8 cellular contexts compared by ENCODE assay signal in genomic region chr1:155254714-155255242, GRCh38. TPM values are rescaled to one million over a fixed set of nuclear protein-coding genes. Genes with fewer than 3 reads are reported as not detected.
A peak's percentile ranks its signal among the peaks of the same experiment; 100 is the strongest.
DNase-seq lines count a peak whose midpoint lies in the region; ATAC-seq and TF ChIP-seq lines count a peak whose summit lies in the region.

No MANE protein-coding gene starts in this region.

- no peaks in the 10 kb centered on the region for H3K27me3 ChIP-seq in CD4-positive, alpha-beta T cell (ENCODE audit: control insufficient read depth, insufficient read depth, low read length)
- H3K27me3 ChIP-seq in KMS-11 (ENCODE audit: insufficient read depth, low read depth) (no peaks in the 10 kb centered on the region), upper lobe of right lung (no peaks in the 10 kb centered on the region)

- H3K4me1 ChIP-seq in KMS-11 (ENCODE audit: low read depth, poor library complexity, severe bottlenecking), result peaks cover 31% of the 10 kb centered on the region
- H3K4me1 ChIP-seq in upper lobe of right lung, result peaks cover 26% of the 10 kb centered on the region

- no peak for TF ChIP-seq CTCF in CD4-positive, alpha-beta T cell (IDR thresholded peaks at IDR 0.05)
- TF ChIP-seq CTCF in KMS-11 (conservative IDR thresholded peaks at IDR 0.05; ENCODE audit: low read depth, low read length) (peak; percentile 33; the same call in 1 of the 2 replicates), upper lobe of right lung (IDR thresholded peaks at IDR 0.05) (no peak)

- intact Hi-C loops in CD4-positive, alpha-beta T cell (cut with DNase I, micrococcal nuclease), result loop anchor here in 1 of 2 experiments (2.0 to 10.0 kb wide), 2 partner anchors 18 to 250 kb away; partner anchors contain the start of gene CLK2
- intact Hi-C loops in upper lobe of right lung (cut with DNase I), result loop anchor here (10.0 kb wide), 1 partner anchor 70 kb away; the partner anchor contains the start of gene RUSC1

- ATAC-seq in CD4-positive, alpha-beta T cell (ENCODE audit: poor library complexity), result no peak
- no peak for ATAC-seq in central memory CD8-positive, alpha-beta T cell (replicated peaks; ENCODE audit: extremely low read depth, poor library complexity, severe bottlenecking)
- ATAC-seq in upper lobe of right lung, result peak; percentile 1

- peak overlapping the region; percentile 75 for H2AFZ ChIP-seq in KMS-11 (ENCODE audit: low read depth)

- H3K9me3 Mint-ChIP-seq in CD4-positive, alpha-beta T cell, result no peaks in the 10 kb centered on the region
- no peaks in the 10 kb centered on the region for H3K9me3 Mint-ChIP-seq in central memory CD8-positive, alpha-beta T cell

- H3K9ac ChIP-seq in KMS-11, result peak overlapping the region; percentile 64

- peak overlapping the region; percentile 84 for H3K4me3 Mint-ChIP-seq in CD4-positive, alpha-beta T cell
- peak overlapping the region; percentile 80 for H3K4me3 Mint-ChIP-seq in central memory CD8-positive, alpha-beta T cell

- H3K9me3 ChIP-seq in CD4-positive, alpha-beta T cell (ENCODE audit: control insufficient read depth, low read length), result no peaks in the 10 kb centered on the region
- H3K9me3 ChIP-seq in upper lobe of right lung, result no peaks in the 10 kb centered on the region

- H3K36me3 Mint-ChIP-seq in CD4-positive, alpha-beta T cell (ENCODE audit: low read depth), result peaks cover 31% of the 10 kb centered on the region
- H3K36me3 Mint-ChIP-seq in central memory CD8-positive, alpha-beta T cell (ENCODE audit: insufficient read depth), result peaks cover 27% of the 10 kb centered on the region

- H3K36me3 ChIP-seq in KMS-11 (ENCODE audit: insufficient read depth) (peaks cover 3% of the 10 kb centered on the region; the same call in 1 of the 2 replicates), upper lobe of right lung (peaks cover 27% of the 10 kb centered on the region)

- H3K4me3 ChIP-seq in KMS-11 (IDR thresholded peaks at IDR 0.05; ENCODE audit: insufficient read depth, low read depth, low read length) (peak overlapping the region; percentile 84), upper lobe of right lung (peak overlapping the region; percentile 86)

- no peak for DNase-seq in CD4-positive, alpha-beta T cell
- no peak for DNase-seq in central memory CD8-positive, alpha-beta T cell (ENCODE audit: low spot score in 2 of 2)
- DNase-seq in lung microvascular endothelial cell (ENCODE audit: low read depth in 2 of 2) (peak; percentile 19 to 22), upper lobe of right lung (peak; percentile 68), HUDEP-2 (lab: John Stamatoyannopoulos, UW; ENCODE audit: unreplicated experiment in 76 of 76) (no peak)
- no peak for DNase-seq in NK-92 treated with Interleukin-12 subunit alpha and Interleukin-12 subunit beta, amount 100 ng/mL, for 24 hours (lab: John Stamatoyannopoulos, UW)
- no peak for DNase-seq in stimulated activated naive CD4-positive, alpha-beta T cell (lab: John Stamatoyannopoulos, UW)

- no peaks in the 10 kb centered on the region for H3K27me3 Mint-ChIP-seq in CD4-positive, alpha-beta T cell
- H3K27me3 Mint-ChIP-seq in central memory CD8-positive, alpha-beta T cell, result no peaks in the 10 kb centered on the region

- no peaks in the 10 kb centered on the region for H3K79me2 ChIP-seq in KMS-11 (ENCODE audit: insufficient read depth, low read depth)

- no peak overlapping the region for H3K27ac ChIP-seq in CD4-positive, alpha-beta T cell (ENCODE audit: low read depth, low read length)
- 0 out of 2 replicates have a peak overlapping the region, but pooled peaks have one; percentile 2 for H3K27ac ChIP-seq in KMS-11
- peak overlapping the region; percentile 95 for H3K27ac ChIP-seq in upper lobe of right lung

- H4K20me1 ChIP-seq in KMS-11 (ENCODE audit: insufficient read depth), result no peaks in the 10 kb centered on the region

- peak overlapping the region; percentile 91 for H3K4me2 ChIP-seq in KMS-11

- POLR2A ChIA-PET in CD4-positive, alpha-beta T cell (lab: Charles Lee), result interaction anchor here (0.6 to 1.8 kb wide), 4 partner anchors 11 to 664 kb away, joined by 3 to 9 read pairs (median 4); partner anchors contain the start of gene RUSC1

- CTCF ChIA-PET in CD4-positive, alpha-beta T cell (lab: Charles Lee), result interaction anchor here (1.1 kb wide), 1 partner anchor 67 kb away, joined by 4 read pairs; no protein-coding TSS in a partner anchor

- peaks cover 40% of the 10 kb centered on the region for H3K4me1 Mint-ChIP-seq in CD4-positive, alpha-beta T cell (ENCODE audit: low read depth)
- H3K4me1 Mint-ChIP-seq in central memory CD8-positive, alpha-beta T cell, result peaks cover 41% of the 10 kb centered on the region

- H3K27ac Mint-ChIP-seq in CD4-positive, alpha-beta T cell, result no peak overlapping the region
- peak overlapping the region; percentile 35 for H3K27ac Mint-ChIP-seq in central memory CD8-positive, alpha-beta T cell (ENCODE audit: low read depth)

RNA-seq across cellular contexts. Expression of gene ENTREP3, which starts 0.5 kb away (rescaled TPM):
- total RNA-seq in CD4-positive, alpha-beta T cell, result 1 to 10 TPM; 6.6 to 8.3 TPM
- total RNA-seq in lung microvascular endothelial cell (2.4 and 3.0 TPM in 2 replicates), upper lobe of right lung (27.8 TPM)

RNA-seq across cellular contexts. Expression of gene SCAMP3, which starts 7.4 kb away (rescaled TPM):
- 10 to 100 TPM; 54.8 to 55.6 TPM for total RNA-seq in CD4-positive, alpha-beta T cell
- total RNA-seq in lung microvascular endothelial cell (24.8 and 34.1 TPM in 2 replicates), upper lobe of right lung (70.9 TPM)

RNA-seq across cellular contexts. Expression of gene CLK2, which starts 18.5 kb away (rescaled TPM):
- 10 to 100 TPM; 48.1 to 49.8 TPM for total RNA-seq in CD4-positive, alpha-beta T cell
- 12.2 and 24.0 TPM in 2 replicates for total RNA-seq in lung microvascular endothelial cell
- total RNA-seq in upper lobe of right lung, result 51.2 TPM

RNA-seq across cellular contexts. Expression of gene HCN3, which starts 22.5 kb away (rescaled TPM):
- 1 to 10 TPM; 1.3 to 1.8 TPM for total RNA-seq in CD4-positive, alpha-beta T cell
- total RNA-seq in lung microvascular endothelial cell, result 0.44 and 0.60 TPM in 2 replicates
- 2.6 TPM for total RNA-seq in upper lobe of right lung

RNA-seq across cellular contexts. Expression of gene MTX1, which starts 46.3 kb away (rescaled TPM):
- 10 to 100 TPM; 19.9 to 20.7 TPM for total RNA-seq in CD4-positive, alpha-beta T cell
- total RNA-seq in lung microvascular endothelial cell (28.8 and 31.6 TPM in 2 replicates), upper lobe of right lung (28.4 TPM)

Comparison
In these comparisons a context has a peak if more than half of its experiments do, and no peak if none do; other contexts are left out.
1. DNase-seq: peak in lung microvascular endothelial cell (2 of 2) and upper lobe of right lung (single experiment); none in CD4-positive, alpha-beta T cell (0 of 10), central memory CD8-positive, alpha-beta T cell (0 of 2), NK-92 treated with Interleukin-12 subunit alpha and Interleukin-12 subunit beta, amount 100 ng/mL, for 24 hours (single experiment), stimulated activated naive CD4-positive, alpha-beta T cell (0 of 6) and HUDEP-2 (0 of 76).